10 cellular contexts compared by ENCODE assay signal in genomic region chr2:172226244-172227061, GRCh38.
DNase-seq lines count a peak whose midpoint lies in the region; ATAC-seq and TF ChIP-seq lines count a peak whose summit lies in the region.
"Had no signal": no experiment of that assay in that cellular context is flagged by ENCODE, and none has a peak within 500 bp of the region (broad histone marks: within the 10 kb centered on the region; RNA-seq: fewer than 3 reads in every experiment).

No MANE protein-coding gene starts in this region.

- peak; percentile 68 for DNase-seq in Calu3
- no peak for DNase-seq in LNCaP clone FGC (ENCODE audit: low read depth)
- peak; percentile 70 for DNase-seq in activated CD4-positive, alpha-beta T cell treated with anti-CD3 and anti-CD28 coated beads, Interleukin-2, amount 10 ng/mL, durations not matched to agents 24 days and 14 days
- DNase-seq in hepatocyte (ENCODE audit: low spot score): peak; percentile 69
- DNase-seq in NK-92 treated with Interleukin-12 subunit alpha and Interleukin-12 subunit beta, amount 100 ng/mL, for 24 hours (lab: John Stamatoyannopoulos, UW): no peak
- no peak for DNase-seq in AG08396 (ENCODE audit: low spot score)
- DNase-seq in omental fat pad (ENCODE audit: low spot score): no peak
- DNase-seq: DMS79 treated with DMSO at 0.1 percent for 48 hours, hippocampal formation had no signal

- CTCF ChIA-PET in Calu3 (lab: Charles Lee): interaction anchor here (0.7 to 1.5 kb wide), 11 partner anchors 10 to 236 kb away, joined by 3 to 10 read pairs (median 5); partner anchors contain the start of gene ITGA6

- no peaks in the 10 kb centered on the region for H3K9me3 Mint-ChIP-seq in Calu3 (ENCODE audit: low read depth, unreplicated experiment)
- peaks cover 6% of the 10 kb centered on the region for H3K9me3 Mint-ChIP-seq in activated CD4-positive, alpha-beta T cell treated with anti-CD3 and anti-CD28 coated beads, Interleukin-2, amount 10 ng/mL, durations not matched to agents 24 days and 14 days
- no peaks in the 10 kb centered on the region for H3K9me3 Mint-ChIP-seq in stimulated activated memory B cell treated with anti-CD40 and anti-IgM and Interleukin-4, amounts not matched to agents 10 μg/mL and 1 μg/mL and 100 μg/mL, for 72 hours

- H3K4me3 ChIP-seq in LNCaP clone FGC (ENCODE audit: low read depth, low read length) (no peak overlapping the region), hepatocyte (no peak overlapping the region)

- BruUV-seq in Calu3 (replicated peaks; lab: Mats Ljungman, UMichigan): no TSS peak

- no peak for ATAC-seq in omental fat pad (ENCODE audit: low FRiP score)
- no peak for ATAC-seq in stimulated activated memory B cell treated with anti-CD40 and anti-IgM and Interleukin-4, amounts not matched to agents 10 μg/mL and 1 μg/mL and 100 μg/mL, for 72 hours

- no peaks in the 10 kb centered on the region for H3K9me2 ChIP-seq in hepatocyte (replicated peaks; ENCODE audit: insufficient read depth)

- H4K20me1 ChIP-seq in hepatocyte (ENCODE audit: insufficient read depth, poor library complexity, severe bottlenecking): no peaks in the 10 kb centered on the region

- H3K36me3 ChIP-seq in hepatocyte (replicated peaks; ENCODE audit: insufficient read depth, low read depth): no peaks in the 10 kb centered on the region

- H3K4me2 ChIP-seq in hepatocyte: no peak overlapping the region

- no peaks in the 10 kb centered on the region for H3K4me1 ChIP-seq in hepatocyte (ENCODE audit: insufficient read depth)

- peak; percentile 39 for TF ChIP-seq CTCF in Calu3 (IDR thresholded peaks at IDR 0.05; ENCODE audit: unreplicated experiment)
- TF ChIP-seq CTCF in LNCaP clone FGC (IDR thresholded peaks at IDR 0.05; ENCODE audit: control insufficient read depth, extremely low read depth, insufficient read depth): peak; percentile 64
- TF ChIP-seq CTCF in hepatocyte (IDR thresholded peaks at IDR 0.05; ENCODE audit: poor library complexity): peak; percentile 45
- no peak for TF ChIP-seq CTCF in omental fat pad (IDR thresholded peaks at IDR 0.05)

- peak overlapping the region; percentile 16 for H3K27ac ChIP-seq in hepatocyte

- no peak overlapping the region for H3K4me3 Mint-ChIP-seq in Calu3 (ENCODE audit: low read depth, unreplicated experiment)
- no peak overlapping the region for H3K4me3 Mint-ChIP-seq in activated CD4-positive, alpha-beta T cell treated with anti-CD3 and anti-CD28 coated beads, Interleukin-2, amount 10 ng/mL, durations not matched to agents 24 days and 14 days
- H3K4me3 Mint-ChIP-seq in stimulated activated memory B cell treated with anti-CD40 and anti-IgM and Interleukin-4, amounts not matched to agents 10 μg/mL and 1 μg/mL and 100 μg/mL, for 72 hours: no peak overlapping the region

- H2AFZ ChIP-seq in hepatocyte: no peak overlapping the region

- H3K9me3 ChIP-seq in hepatocyte (ENCODE audit: low read depth): no peaks in the 10 kb centered on the region

- H3K27me3 Mint-ChIP-seq in Calu3 (ENCODE audit: unreplicated experiment): no peaks in the 10 kb centered on the region
- peaks cover 2% of the 10 kb centered on the region for H3K27me3 Mint-ChIP-seq in activated CD4-positive, alpha-beta T cell treated with anti-CD3 and anti-CD28 coated beads, Interleukin-2, amount 10 ng/mL, durations not matched to agents 24 days and 14 days
- H3K27me3 Mint-ChIP-seq in stimulated activated memory B cell treated with anti-CD40 and anti-IgM and Interleukin-4, amounts not matched to agents 10 μg/mL and 1 μg/mL and 100 μg/mL, for 72 hours: peaks cover 41% of the 10 kb centered on the region

- no peaks in the 10 kb centered on the region for H3K79me2 ChIP-seq in hepatocyte

- 64% methylated on average over 9 of the region's 9 CpGs for WGBS in hepatocyte (ENCODE audit: low lambda C conversion rate, missing lambda C conversion rate)

- H3K4me1 Mint-ChIP-seq in Calu3 (ENCODE audit: low read depth, unreplicated experiment): peaks cover 31% of the 10 kb centered on the region
- peaks cover 29% of the 10 kb centered on the region for H3K4me1 Mint-ChIP-seq in activated CD4-positive, alpha-beta T cell treated with anti-CD3 and anti-CD28 coated beads, Interleukin-2, amount 10 ng/mL, durations not matched to agents 24 days and 14 days
- H3K4me1 Mint-ChIP-seq in stimulated activated memory B cell treated with anti-CD40 and anti-IgM and Interleukin-4, amounts not matched to agents 10 μg/mL and 1 μg/mL and 100 μg/mL, for 72 hours: no peaks in the 10 kb centered on the region

- no peaks in the 10 kb centered on the region for H3K36me3 Mint-ChIP-seq in Calu3 (ENCODE audit: insufficient read depth, unreplicated experiment)
- H3K36me3 Mint-ChIP-seq in activated CD4-positive, alpha-beta T cell treated with anti-CD3 and anti-CD28 coated beads, Interleukin-2, amount 10 ng/mL, durations not matched to agents 24 days and 14 days (ENCODE audit: low read depth): no peaks in the 10 kb centered on the region
- no peaks in the 10 kb centered on the region for H3K36me3 Mint-ChIP-seq in stimulated activated memory B cell treated with anti-CD40 and anti-IgM and Interleukin-4, amounts not matched to agents 10 μg/mL and 1 μg/mL and 100 μg/mL, for 72 hours

- H3K27ac Mint-ChIP-seq in Calu3 (ENCODE audit: unreplicated experiment): no peak overlapping the region
- H3K27ac Mint-ChIP-seq in activated CD4-positive, alpha-beta T cell treated with anti-CD3 and anti-CD28 coated beads, Interleukin-2, amount 10 ng/mL, durations not matched to agents 24 days and 14 days: no peak overlapping the region
- no peak overlapping the region for H3K27ac Mint-ChIP-seq in stimulated activated memory B cell treated with anti-CD40 and anti-IgM and Interleukin-4, amounts not matched to agents 10 μg/mL and 1 μg/mL and 100 μg/mL, for 72 hours

- no peaks in the 10 kb centered on the region for H3K27me3 ChIP-seq in hepatocyte

- intact Hi-C loops in Calu3 (cut with micrococcal nuclease; ENCODE audit: unreplicated experiment): loop anchor here (1.0 to 2.0 kb wide), 2 partner anchors 54 to 239 kb away; no protein-coding TSS in a partner anchor
- intact Hi-C loops in activated CD4-positive, alpha-beta T cell treated with anti-CD3 and anti-CD28 coated beads, Interleukin-2, amount 10 ng/mL, durations not matched to agents 24 days and 14 days (cut with micrococcal nuclease): no loop called here

Comparison
In these comparisons a context has a peak if more than half of its experiments do, and no peak if none do; other contexts are left out.
1. DNase-seq: peak in Calu3 (single experiment), activated CD4-positive, alpha-beta T cell treated with anti-CD3 and anti-CD28 coated beads, Interleukin-2, amount 10 ng/mL, durations not matched to agents 24 days and 14 days (single experiment) and hepatocyte (single experiment); none in LNCaP clone FGC (single experiment), NK-92 treated with Interleukin-12 subunit alpha and Interleukin-12 subunit beta, amount 100 ng/mL, for 24 hours (single experiment), AG08396 (single experiment) and omental fat pad (single experiment).
2. CTCF ChIP-seq: peak in Calu3 (single experiment), LNCaP clone FGC (single experiment) and hepatocyte (single experiment); none in omental fat pad (0 of 3).